1 cellular context compared by ENCODE assay signal in the genomic region with DNA sequence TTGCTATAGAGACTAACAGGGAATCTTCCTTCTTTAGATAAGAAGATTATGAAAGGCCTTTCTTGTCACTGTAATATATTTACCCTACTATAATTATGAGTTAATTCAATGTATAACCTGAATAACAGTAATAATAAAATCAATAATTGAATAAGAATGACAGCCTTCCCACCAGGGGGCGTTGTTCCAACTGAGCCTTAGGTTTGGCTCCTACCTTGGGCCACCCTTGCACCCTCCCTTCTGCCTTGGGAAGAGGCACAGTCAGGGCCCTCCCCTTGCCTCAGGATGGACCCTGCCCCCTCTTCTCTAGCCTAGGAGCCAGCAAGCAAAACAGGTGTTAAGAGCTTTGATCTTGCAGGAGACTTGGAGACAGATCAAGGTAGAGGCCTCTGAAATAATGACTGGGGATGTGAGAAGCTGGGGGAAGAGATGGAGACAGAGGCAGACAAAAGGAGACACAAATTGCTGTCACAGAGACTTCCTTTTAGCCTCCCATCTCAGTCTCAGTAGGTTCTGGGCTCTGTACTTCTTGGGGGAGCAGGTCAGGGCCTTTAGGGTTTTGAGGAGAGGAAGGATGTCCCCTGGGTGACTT.
TF ChIP-seq lines count a peak whose summit lies in the region.

No MANE protein-coding gene starts in this region.

TF ChIP-seq in WTC11, 78 proteins besides CTCF, POLR2A, EP300 and RAD21 (continued from another document):
- TF ChIP-seq, protein P1, sequence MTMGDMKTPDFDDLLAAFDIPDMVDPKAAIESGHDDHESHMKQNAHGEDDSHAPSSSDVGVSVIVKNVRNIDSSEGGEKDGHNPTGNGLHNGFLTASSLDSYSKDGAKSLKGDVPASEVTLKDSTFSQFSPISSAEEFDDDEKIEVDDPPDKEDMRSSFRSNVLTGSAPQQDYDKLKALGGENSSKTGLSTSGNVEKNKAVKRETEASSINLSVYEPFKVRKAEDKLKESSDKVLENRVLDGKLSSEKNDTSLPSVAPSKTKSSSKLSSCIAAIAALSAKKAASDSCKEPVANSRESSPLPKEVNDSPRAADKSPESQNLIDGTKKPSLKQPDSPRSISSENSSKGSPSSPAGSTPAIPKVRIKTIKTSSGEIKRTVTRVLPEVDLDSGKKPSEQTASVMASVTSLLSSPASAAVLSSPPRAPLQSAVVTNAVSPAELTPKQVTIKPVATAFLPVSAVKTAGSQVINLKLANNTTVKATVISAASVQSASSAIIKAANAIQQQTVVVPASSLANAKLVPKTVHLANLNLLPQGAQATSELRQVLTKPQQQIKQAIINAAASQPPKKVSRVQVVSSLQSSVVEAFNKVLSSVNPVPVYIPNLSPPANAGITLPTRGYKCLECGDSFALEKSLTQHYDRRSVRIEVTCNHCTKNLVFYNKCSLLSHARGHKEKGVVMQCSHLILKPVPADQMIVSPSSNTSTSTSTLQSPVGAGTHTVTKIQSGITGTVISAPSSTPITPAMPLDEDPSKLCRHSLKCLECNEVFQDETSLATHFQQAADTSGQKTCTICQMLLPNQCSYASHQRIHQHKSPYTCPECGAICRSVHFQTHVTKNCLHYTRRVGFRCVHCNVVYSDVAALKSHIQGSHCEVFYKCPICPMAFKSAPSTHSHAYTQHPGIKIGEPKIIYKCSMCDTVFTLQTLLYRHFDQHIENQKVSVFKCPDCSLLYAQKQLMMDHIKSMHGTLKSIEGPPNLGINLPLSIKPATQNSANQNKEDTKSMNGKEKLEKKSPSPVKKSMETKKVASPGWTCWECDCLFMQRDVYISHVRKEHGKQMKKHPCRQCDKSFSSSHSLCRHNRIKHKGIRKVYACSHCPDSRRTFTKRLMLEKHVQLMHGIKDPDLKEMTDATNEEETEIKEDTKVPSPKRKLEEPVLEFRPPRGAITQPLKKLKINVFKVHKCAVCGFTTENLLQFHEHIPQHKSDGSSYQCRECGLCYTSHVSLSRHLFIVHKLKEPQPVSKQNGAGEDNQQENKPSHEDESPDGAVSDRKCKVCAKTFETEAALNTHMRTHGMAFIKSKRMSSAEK (CRISPR knock-in tag; IDR thresholded peaks at IDR 0.05; ENCODE audit: borderline replicate concordance) = no peak
- no peak for TF ChIP-seq SOX15 (CRISPR knock-in tag; IDR thresholded peaks at IDR 0.05)
- no peak for TF ChIP-seq ATF1 (CRISPR knock-in tag; IDR thresholded peaks at IDR 0.05)
TF ChIP-seq in WTC11: peak in this region for 0.
